In genomic region chr9:2628926-2629325, GRCh38 we compare ENCODE assay signal across 23 cellular contexts. TPM values are rescaled to one million over a fixed set of nuclear protein-coding genes. Genes with fewer than 3 reads are reported as not detected.
DNase-seq lines count a peak whose midpoint lies in the region; ATAC-seq, FAIRE-seq and TF ChIP-seq lines count a peak whose summit lies in the region.
"Had no signal": no experiment of that assay in that cellular context is flagged by ENCODE, and none has a peak within 500 bp of the region (broad histone marks: within the 10 kb centered on the region; RNA-seq: fewer than 3 reads in every experiment).

No MANE protein-coding gene starts in this region.

- H3K27me3 ChIP-seq in right atrium auricular region (no peaks in the 10 kb centered on the region), bronchial epithelial cell (ENCODE audit: control insufficient read depth, insufficient read depth, low read length) (no peaks in the 10 kb centered on the region), psoas muscle (ENCODE audit: insufficient read depth in 3 of 3, low read length in 2 of 3) (no peaks in the 10 kb centered on the region)

- no peak for DNase-seq in right atrium auricular region (ENCODE audit: low spot score)
- no peak for DNase-seq in cardiac septum (ENCODE audit: low spot score)
- peak; percentile 83 for DNase-seq in bronchial epithelial cell (ENCODE audit: low read depth)
- DNase-seq in psoas muscle, result no peak
- DNase-seq in ureter (ENCODE audit: low spot score), result no peak
- DNase-seq: CD4-positive, CD25-positive, alpha-beta regulatory T cell; DMS153; DND-41; GOT3; HCEC 1CT; IMR-90; KG1; NCI-H1048; NCI-H1417; NCI-H1694 treated with DMSO at 0.1 percent for 48 hours; NCI-H2081; NCI-H2227 treated with DMSO at 0.1 percent for 48 hours; NCI-H526 treated with DMSO at 0.1 percent for 48 hours; RPMI8226; SHP77 had no signal

- no peak overlapping the region for H3K4me3 ChIP-seq in right atrium auricular region
- H3K4me3 ChIP-seq in bronchial epithelial cell (ENCODE audit: low read depth, low read length), result no peak overlapping the region
- no peak overlapping the region for H3K4me3 ChIP-seq in psoas muscle

- FAIRE-seq in bronchial epithelial cell (lab: Jason Lieb, UNC), result peak; percentile 75
- FAIRE-seq: GM12892 had no signal

- no peak for TF ChIP-seq POLR2A in GM18505 (IDR thresholded peaks at IDR 0.05; ENCODE audit: borderline replicate concordance, extremely low read depth, insufficient read depth, insufficient read length)

- TF ChIP-seq CTCF in right atrium auricular region (IDR thresholded peaks at IDR 0.05) (no peak), bronchial epithelial cell (IDR thresholded peaks at IDR 0.05; ENCODE audit: insufficient read depth, low read length, severe bottlenecking) (no peak), psoas muscle (IDR thresholded peaks at IDR 0.05) (no peak)

- H3K36me3 ChIP-seq in right atrium auricular region (no peaks in the 10 kb centered on the region), bronchial epithelial cell (ENCODE audit: control insufficient read depth, insufficient read depth, low read length) (no peaks in the 10 kb centered on the region), psoas muscle (ENCODE audit: insufficient read depth in 1 of 2, low read depth in 1 of 2) (no peaks in the 10 kb centered on the region)

- intact Hi-C loops in cardiac septum (cut with DNase I), result loop anchor here (10.0 kb wide), 1 partner anchor 464 kb away; no protein-coding TSS in a partner anchor
- intact Hi-C loops in psoas muscle (cut with DNase I), result loop anchor here (2.0 to 10.0 kb wide), 4 partner anchors 98 to 484 kb away; no protein-coding TSS in a partner anchor

- no peaks in the 10 kb centered on the region for H3K9me3 ChIP-seq in right atrium auricular region
- H3K9me3 ChIP-seq in psoas muscle, result no peaks in the 10 kb centered on the region

- ATAC-seq in psoas muscle (no peak), HG03280 (IDR thresholded peaks at IDR 0.05; ENCODE audit: unreplicated experiment) (no peak), GM18505 (IDR thresholded peaks at IDR 0.05; ENCODE audit: unreplicated experiment) (no peak)

- H3K27ac ChIP-seq in right atrium auricular region (peak overlapping the region; percentile 74 to 77), psoas muscle (peak overlapping the region; percentile 81)

- peaks cover 0 to 39% of the 10 kb centered on the region in 2 donors for H3K4me1 ChIP-seq in right atrium auricular region
- peaks cover 56% of the 10 kb centered on the region for H3K4me1 ChIP-seq in psoas muscle

- 92 to 97% (median 94%) methylated on average over 5 of the region's 5 CpGs for WGBS in psoas muscle, 3 donors

RNA-seq across cellular contexts. Expression of gene VLDLR, which starts 7.3 kb away (rescaled TPM):
- total RNA-seq in right atrium auricular region, result 10 to 100 TPM; 45.3 to 66.9 TPM
- 127 TPM for total RNA-seq in cardiac septum
- total RNA-seq in bronchial epithelial cell, result 26.9 and 48.5 TPM in 2 replicates
- 10 to 100 TPM; 20.3 to 34.4 (median 28.3) TPM for total RNA-seq in psoas muscle
- polyA plus RNA-seq in psoas muscle, result 10 to 100 TPM in 1 of 3 donors, 1 to 10 TPM in 2; 7.9 to 10.3 (median 8.5) TPM
- 21.8 TPM for total RNA-seq in ureter
- total RNA-seq: CD4-positive, CD25-positive, alpha-beta regulatory T cell had no signal
- polyA plus RNA-seq: CD4-positive, CD25-positive, alpha-beta regulatory T cell had no signal
